17 cellular contexts compared by ENCODE assay signal in genomic region chr1:19559641-19560040, GRCh38.
DNase-seq lines count a peak whose midpoint lies in the region; ATAC-seq, FAIRE-seq and TF ChIP-seq lines count a peak whose summit lies in the region.
"Had no signal": no experiment of that assay in that cellular context is flagged by ENCODE, and none has a peak within 500 bp of the region (broad histone marks: within the 10 kb centered on the region; RNA-seq: fewer than 3 reads in every experiment).

No MANE protein-coding gene starts in this region.

- H3K4me3 ChIP-seq in mammary epithelial cell (replicated peaks in 1 of 3; ENCODE audit: insufficient read depth in 1 of 3, low read depth in 2 of 3, low read length in 3 of 3) (no peak overlapping the region), keratinocyte (ENCODE audit: control insufficient read depth in 2 of 3, extremely low read depth in 1 of 3, insufficient read depth in 2 of 3, low read depth in 1 of 3, low read length in 3 of 3) (no peak overlapping the region), kidney (ENCODE audit: low read length in 2 of 2) (no peak overlapping the region)

- H3K27ac ChIP-seq in mammary epithelial cell (ENCODE audit: insufficient read depth, low read depth, low read length) (no peak overlapping the region), keratinocyte (ENCODE audit: control insufficient read depth, insufficient read depth, low read length) (no peak overlapping the region), kidney (ENCODE audit: low read depth in 2 of 2, low read length in 2 of 2) (no peak overlapping the region)
- H3K27ac ChIP-seq: epithelial cell of prostate had no signal

- H2AFZ ChIP-seq in mammary epithelial cell (ENCODE audit: low read depth, low read length), result no peak overlapping the region
- no peak overlapping the region for H2AFZ ChIP-seq in keratinocyte (ENCODE audit: control insufficient read depth, low read length)

- WGBS in mammary epithelial cell (ENCODE audit: low coverage, missing lambda C conversion rate), result 66% methylated on average over 2 of the region's 2 CpGs

- no TSS peak for BruUV-seq in mammary epithelial cell (replicated peaks; lab: Mats Ljungman, UMichigan)

- H3K4me2 ChIP-seq in mammary epithelial cell (ENCODE audit: insufficient read depth, low read depth, low read length) (no peak overlapping the region), keratinocyte (ENCODE audit: control insufficient read depth, extremely low read depth, insufficient read depth, low read depth, low read length) (no peak overlapping the region)

- H3K9ac ChIP-seq in mammary epithelial cell (ENCODE audit: insufficient read depth, low read length) (no peak overlapping the region), keratinocyte (ENCODE audit: control insufficient read depth, extremely low read depth, insufficient read depth, low read length) (no peak overlapping the region), kidney (ENCODE audit: low read length in 2 of 2) (no peak overlapping the region)

- H3K27me3 ChIP-seq in mammary epithelial cell (ENCODE audit: insufficient read depth, low read length) (no peaks in the 10 kb centered on the region), keratinocyte (ENCODE audit: control insufficient read depth, extremely low read depth, insufficient read depth, low read length) (no peaks in the 10 kb centered on the region)

- peaks cover 2% of the 10 kb centered on the region for H3K4me1 ChIP-seq in mammary epithelial cell (ENCODE audit: insufficient read depth, low read length)
- H3K4me1 ChIP-seq in keratinocyte (ENCODE audit: control insufficient read depth, extremely low read depth, insufficient read depth, low read length), result peaks cover 9% of the 10 kb centered on the region
- no peaks in the 10 kb centered on the region for H3K4me1 ChIP-seq in kidney (ENCODE audit: control insufficient read depth in 1 of 2, insufficient read depth in 1 of 2, low read depth in 1 of 2, low read length in 2 of 2)

- no peaks in the 10 kb centered on the region for H3K36me3 ChIP-seq in mammary epithelial cell (ENCODE audit: insufficient read depth, low read length)
- H3K36me3 ChIP-seq in keratinocyte (ENCODE audit: control insufficient read depth in 2 of 2, extremely low read depth in 1 of 2, insufficient read depth in 2 of 2, low read length in 2 of 2), result no peaks in the 10 kb centered on the region
- no peaks in the 10 kb centered on the region for H3K36me3 ChIP-seq in kidney (ENCODE audit: control insufficient read depth in 1 of 2, insufficient read depth in 2 of 2, low read length in 2 of 2)

- ATAC-seq in HG02678 (IDR thresholded peaks at IDR 0.05; ENCODE audit: unreplicated experiment), result no peak
- no peak for ATAC-seq in GM21528 (IDR thresholded peaks at IDR 0.05; ENCODE audit: low FRiP score, unreplicated experiment)
- ATAC-seq: activated CD8-positive, alpha-beta T cell treated with anti-CD3 and anti-CD28 coated beads, Interleukin-2, amount 10 ng/mL, durations not matched to agents 7 days and 5 days had no signal

- H3K9me1 ChIP-seq in keratinocyte (ENCODE audit: control insufficient read depth, extremely low read depth, insufficient read depth, low read length), result no peaks in the 10 kb centered on the region

- H4K20me1 ChIP-seq in mammary epithelial cell (ENCODE audit: insufficient read depth, low read length) (no peaks in the 10 kb centered on the region), keratinocyte (ENCODE audit: control insufficient read depth, extremely low read depth, insufficient read depth, low read length) (no peaks in the 10 kb centered on the region)

- in situ Hi-C loops in mammary epithelial cell (cut with MboI; ENCODE audit: low sequenced_read_pairs in 2 of 2), result no loop called here

- intact Hi-C loops in mammary epithelial cell (cut with micrococcal nuclease), result no loop called here
- intact Hi-C loops in kidney (cut with DNase I), result no loop called here

- dilution Hi-C loops in mammary epithelial cell (cut with HindIII; ENCODE audit: low sequenced_read_pairs), result no loop called here
- dilution Hi-C loops in keratinocyte (cut with MboI; ENCODE audit: extremely low pct_ligation_motif_present, low sequenced_read_pairs), result no loop called here

- TF ChIP-seq CTCF in mammary epithelial cell (conservative IDR thresholded peaks at IDR 0.05 in 1 of 2, IDR thresholded peaks at IDR 0.05 in 1 of 2; ENCODE audit: extremely low read depth in 1 of 2, insufficient read depth in 1 of 2, low read depth in 1 of 2, low read length in 2 of 2), result no peak
- TF ChIP-seq CTCF in keratinocyte (optimal IDR thresholded peaks at IDR 0.05 in 1 of 3, IDR thresholded peaks at IDR 0.05 in 1 of 3, conservative IDR thresholded peaks at IDR 0.05 in 1 of 3; ENCODE audit: extremely low read depth in 1 of 3, insufficient read depth in 2 of 3, low read length in 3 of 3), result no peak
- TF ChIP-seq CTCF in kidney (IDR thresholded peaks at IDR 0.05; ENCODE audit: borderline replicate concordance, extremely low read depth, insufficient read depth), result no peak

- H3K79me2 ChIP-seq in mammary epithelial cell (ENCODE audit: insufficient read depth, low read length) (no peaks in the 10 kb centered on the region), keratinocyte (ENCODE audit: control insufficient read depth, insufficient read depth, low read length) (no peaks in the 10 kb centered on the region)

- CTCF ChIA-PET in mammary epithelial cell (lab: Charles Lee; ENCODE audit: low non-redundant PET), result no interaction called here

- FAIRE-seq in keratinocyte (lab: Jason Lieb, UNC) (peak; percentile 71), kidney (lab: Jason Lieb, UNC) (no peak)
- FAIRE-seq: GM19239, H1 had no signal

- DNase-seq in AG08396 (ENCODE audit: low spot score) (peak; percentile 62), LHCN-M2 (ENCODE audit: low read depth) (peak; percentile 49), mammary epithelial cell (peak; percentile 57), keratinocyte (ENCODE audit: low read depth, low spot score) (no peak), kidney (no peak)
- no peak for DNase-seq in activated naive CD4-positive, alpha-beta T cell (lab: John Stamatoyannopoulos, UW)
- DNase-seq: activated CD8-positive, alpha-beta T cell treated with anti-CD3 and anti-CD28 coated beads, Interleukin-2, amount 10 ng/mL, durations not matched to agents 7 days and 5 days; activated effector memory CD4-positive, alpha-beta T cell treated with Interleukin-2 at 50 U/mL for 16 hours; C1 segment of cervical spinal cord; immature natural killer cell; NCI-H345; T1000 had no signal

- H3K9me3 ChIP-seq in mammary epithelial cell (replicated peaks; ENCODE audit: insufficient read depth, low read length) (no peaks in the 10 kb centered on the region), keratinocyte (ENCODE audit: control insufficient read depth, low read depth, low read length) (no peaks in the 10 kb centered on the region), kidney (ENCODE audit: control insufficient read depth in 1 of 2, low read length in 2 of 2) (no peaks in the 10 kb centered on the region)

Comparison
In these comparisons a context has a peak if more than half of its experiments do, and no peak if none do; other contexts are left out.
1. DNase-seq: peak in AG08396 (single experiment), LHCN-M2 (single experiment) and mammary epithelial cell (single experiment); none in keratinocyte (single experiment), activated naive CD4-positive, alpha-beta T cell (0 of 4) and kidney (single experiment).